In genomic region chr17:19100811-19101419, GRCh38 we compare ENCODE assay signal across 3 cellular contexts. TPM values are rescaled to one million over a fixed set of nuclear protein-coding genes. Genes with fewer than 3 reads are reported as not detected.
"Had no signal": no experiment of that assay in that cellular context is flagged by ENCODE, and none has a peak within 500 bp of the region (broad histone marks: within the 10 kb centered on the region; RNA-seq: fewer than 3 reads in every experiment).

No MANE protein-coding gene starts in this region.

RNA-seq across cellular contexts. Expression of gene GRAPL, which starts 26.5 kb away (rescaled TPM):
- total RNA-seq: astrocyte, body of pancreas had no signal
- polyA plus RNA-seq: aorta had no signal
